Comparison of ENCODE assay signal across 11 cellular contexts in the genomic region with DNA sequence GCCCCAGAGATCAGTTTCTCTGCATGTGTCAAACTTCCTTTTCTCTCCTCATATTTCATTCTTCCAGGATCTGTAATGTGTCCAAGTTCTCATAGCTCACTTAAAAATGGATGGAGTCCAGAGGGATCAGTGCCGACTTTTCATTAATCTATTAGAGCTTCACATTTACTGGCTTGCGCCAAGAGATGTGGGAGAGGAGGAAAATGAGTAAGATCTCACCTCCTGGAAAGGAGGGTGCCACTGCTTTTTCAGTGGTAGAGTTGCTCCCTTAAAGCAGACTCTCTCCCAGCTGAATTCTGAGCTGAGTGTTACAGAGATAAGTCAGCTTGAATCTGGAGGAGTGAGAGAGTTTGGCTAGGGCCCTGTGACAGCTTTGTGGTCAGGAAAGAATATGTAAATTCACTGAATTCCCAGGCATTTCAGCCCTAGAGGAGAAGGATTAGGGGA.
DNase-seq lines count a peak whose midpoint lies in the region; ATAC-seq and TF ChIP-seq lines count a peak whose summit lies in the region.
"Had no signal": no experiment of that assay in that cellular context is flagged by ENCODE, and none has a peak within 500 bp of the region (broad histone marks: within the 10 kb centered on the region; RNA-seq: fewer than 3 reads in every experiment).

No MANE protein-coding gene starts in this region.

- ATAC-seq in Panc1 = peak; percentile 86
- ATAC-seq in GM19397 (IDR thresholded peaks at IDR 0.05; ENCODE audit: unreplicated experiment) = no peak
- no peak for ATAC-seq in T-helper 17 cell
- ATAC-seq in HG03139 (IDR thresholded peaks at IDR 0.05; ENCODE audit: unreplicated experiment) = no peak
- ATAC-seq: activated CD4-positive, alpha-beta T cell treated with anti-CD3 and anti-CD28 coated beads for 36 hours had no signal

- peak overlapping the region; percentile 90 for H3K27ac ChIP-seq in Panc1 (ENCODE audit: low read length)

- H3K4me1 Mint-ChIP-seq in nephron = peaks cover 56% of the 10 kb centered on the region
- H3K4me1 Mint-ChIP-seq in T-helper 17 cell = no peaks in the 10 kb centered on the region
- H3K4me1 Mint-ChIP-seq: activated CD4-positive, alpha-beta T cell treated with anti-CD3 and anti-CD28 coated beads for 36 hours had no signal

- in situ Hi-C loops in Panc1 (cut with HindIII; ENCODE audit: low pct_unique_long_range_greater_than_20kb, low sequenced_read_pairs) = no loop called here

- no peaks in the 10 kb centered on the region for H3K9me3 ChIP-seq in Panc1 (ENCODE audit: control insufficient read depth, insufficient read depth, low read depth, low read length)
- no peaks in the 10 kb centered on the region for H3K9me3 ChIP-seq in T-helper 17 cell (ENCODE audit: control insufficient read depth, low read length, poor library complexity, severe bottlenecking)

- H3K27me3 Mint-ChIP-seq in nephron (ENCODE audit: low read depth) (no peaks in the 10 kb centered on the region), T-helper 17 cell (peaks cover 15% of the 10 kb centered on the region)

- no peaks in the 10 kb centered on the region for H3K9me3 Mint-ChIP-seq in nephron

- peaks cover 43% of the 10 kb centered on the region for H3K4me1 ChIP-seq in Panc1 (ENCODE audit: control insufficient read depth, insufficient read depth, low read length)

- peak overlapping the region; percentile 45 to 81 (median 73) for H3K27ac Mint-ChIP-seq in nephron
- H3K27ac Mint-ChIP-seq in T-helper 17 cell = no peak overlapping the region
- H3K27ac Mint-ChIP-seq: activated CD4-positive, alpha-beta T cell treated with anti-CD3 and anti-CD28 coated beads for 36 hours had no signal

- peak; percentile 67 for DNase-seq in AG20443 (ENCODE audit: low spot score)
- DNase-seq in Panc1 (ENCODE audit: low read depth, low spot score) = no peak
- peak; percentile 95 for DNase-seq in fibroblast of peridontal ligament (ENCODE audit: extremely low read depth)
- DNase-seq in ureter (ENCODE audit: low spot score) = no peak
- no peak for DNase-seq in T-helper 17 cell
- DNase-seq: activated CD4-positive, alpha-beta T cell treated with anti-CD3 and anti-CD28 coated beads for 36 hours; DMS79; NCI-H1417 treated with DMSO at 0.1 percent for 48 hours had no signal

- H3K36me3 Mint-ChIP-seq in nephron (ENCODE audit: low read depth) = peaks cover 15% of the 10 kb centered on the region
- peaks cover 2% of the 10 kb centered on the region for H3K36me3 Mint-ChIP-seq in T-helper 17 cell (ENCODE audit: low read depth)

- H3K4me3 Mint-ChIP-seq in nephron (peak overlapping the region; percentile 1 to 2 (median 2)), T-helper 17 cell (no peak overlapping the region)
- H3K4me3 Mint-ChIP-seq: activated CD4-positive, alpha-beta T cell treated with anti-CD3 and anti-CD28 coated beads for 36 hours had no signal

- TF ChIP-seq CTCF in Panc1 (IDR thresholded peaks at IDR 0.05) (no peak), nephron (IDR thresholded peaks at IDR 0.05; ENCODE audit: unreplicated experiment in 3 of 3) (no peak)

- no peak overlapping the region for H3K4me3 ChIP-seq in Panc1 (ENCODE audit: low read depth in 2 of 2, low read length in 2 of 2)

- POLR2A ChIA-PET in Panc1 (lab: Charles Lee) = interaction anchor here (0.5 to 0.6 kb wide), 2 partner anchors 24 to 1085 kb away, joined by 3 to 8 read pairs; no protein-coding TSS in a partner anchor

- BruUV-seq in Panc1 (replicated peaks; lab: Mats Ljungman, UMichigan) = no TSS peak

- no peaks in the 10 kb centered on the region for H3K27me3 ChIP-seq in Panc1 (ENCODE audit: control insufficient read depth, insufficient read depth, low read length)

- H3K36me3 ChIP-seq in Panc1 (ENCODE audit: control insufficient read depth, insufficient read depth, low read length) = no peaks in the 10 kb centered on the region

- intact Hi-C loops in Panc1 (cut with micrococcal nuclease; ENCODE audit: unreplicated experiment) = no loop called here

- CTCF ChIA-PET in Panc1 (lab: Charles Lee) = no interaction called here

Comparison
In these comparisons a context has a peak if more than half of its experiments do, and no peak if none do; other contexts are left out.
1. DNase-seq: peak in AG20443 (single experiment) and fibroblast of peridontal ligament (single experiment); none in Panc1 (single experiment), ureter (single experiment) and T-helper 17 cell (0 of 3).